28 cellular contexts compared by ENCODE assay signal in genomic region chr2:241862093-241862492, GRCh38. TPM values are rescaled to one million over a fixed set of nuclear protein-coding genes. Genes with fewer than 3 reads are reported as not detected.
A peak's percentile ranks its signal among the peaks of the same experiment; 100 is the strongest.
DNase-seq lines count a peak whose midpoint lies in the region; ATAC-seq, FAIRE-seq and TF ChIP-seq lines count a peak whose summit lies in the region.
"Had no signal": no experiment of that assay in that cellular context is flagged by ENCODE, and none has a peak within 500 bp of the region (broad histone marks: within the 10 kb centered on the region; RNA-seq: fewer than 3 reads in every experiment).

No MANE protein-coding gene starts in this region.

- H3K36me3 ChIP-seq in HEK293 (ENCODE audit: control insufficient read depth in 2 of 2, insufficient read depth in 1 of 2, low read length in 2 of 2) (no peaks in the 10 kb centered on the region), K562 (ENCODE audit: control insufficient read depth, insufficient read depth, low read length) (no peaks in the 10 kb centered on the region), spleen (no peaks in the 10 kb centered on the region)
- H3K36me3 ChIP-seq: neural progenitor cell, prostate gland, thyroid gland had no signal

- H4K20me1 ChIP-seq in K562 (replicated peaks; ENCODE audit: control insufficient read depth, insufficient read depth, low read length), result peaks cover 5% of the 10 kb centered on the region; the same call in 1 of the 2 replicates

- intact Hi-C loops in left ventricle myocardium superior (cut with micrococcal nuclease), result no loop called here
- intact Hi-C loops in Right ventricle myocardium superior (cut with DNase I), result no loop called here
- intact Hi-C loops in K562 (cut with micrococcal nuclease), result no loop called here
- intact Hi-C loops in spleen (cut with DNase I; ENCODE audit: low total_unique reads), result no loop called here

- in situ Hi-C loops in K562 (cut with MboI), result no loop called here

- H3K9ac ChIP-seq in K562 (ENCODE audit: insufficient read depth in 1 of 2, low read depth in 2 of 2, low read length in 2 of 2), result no peak overlapping the region
- H3K9ac ChIP-seq: neural progenitor cell had no signal

- H3K9me3 ChIP-seq in HEK293 (ENCODE audit: control insufficient read depth, insufficient read depth, low read depth, low read length) (no peaks in the 10 kb centered on the region), K562 (replicated peaks; ENCODE audit: control insufficient read depth, insufficient read depth, low read depth, low read length) (peaks cover 4% of the 10 kb centered on the region; the same call in 1 of the 2 replicates), spleen (no peaks in the 10 kb centered on the region)
- H3K9me3 ChIP-seq: mucosa of descending colon, prostate gland, thyroid gland had no signal

- H3K27ac ChIP-seq in HEK293 (ENCODE audit: extremely low read depth, low read depth, low read length) (no peak overlapping the region), K562 (ENCODE audit: extremely low read depth, low read depth, low read length) (no peak overlapping the region), spleen (peak overlapping the region in 2 of 8 donors; percentile 59 to 87)
- H3K27ac ChIP-seq: neural progenitor cell, prostate gland, thyroid gland had no signal

- H3K9me1 ChIP-seq in K562 (ENCODE audit: control insufficient read depth, insufficient read depth, low read length), result no peaks in the 10 kb centered on the region

- CTCF ChIA-PET in HEK293 (lab: Yijun Ruan, JAX) (interaction anchor here (0.7 kb wide), 1 partner anchor 17 kb away, joined by 3 read pairs; no protein-coding TSS in a partner anchor), K562 (lab: Yijun Ruan, JAX; ENCODE audit: low intra/inter-chr PET ratio) (no interaction called here)

- H3K27me3 ChIP-seq in K562 (ENCODE audit: control insufficient read depth in 2 of 2, insufficient read depth in 2 of 2, low read length in 2 of 2) (peaks cover 0 to 25% of the 10 kb centered on the region in 2 experiments; a peak in 4 of 5 replicates), spleen (replicated peaks in 1 of 7) (peaks cover 0 to 83% (median 27%) of the 10 kb centered on the region in 7 donors)
- H3K27me3 ChIP-seq: neural progenitor cell had no signal

- FAIRE-seq in K562 (lab: Jason Lieb, UNC), result no peak
- FAIRE-seq: TTC549 had no signal

- POLR2A ChIA-PET in HEK293 (lab: Yijun Ruan, JAX) (no interaction called here), K562 (lab: Yijun Ruan, JAX) (interaction anchor here (0.6 kb wide), 1 partner anchor 1421 kb away, joined by 3 read pairs; no protein-coding TSS in a partner anchor)

- TF ChIP-seq EP300 in K562 (IDR thresholded peaks at IDR 0.05; ENCODE audit: low read length), result no peak

- no peak overlapping the region for H3K4me3 ChIP-seq in HEK293 (ENCODE audit: low read depth, low read length)
- no peak overlapping the region for H3K4me3 ChIP-seq in K562
- H3K4me3 ChIP-seq in spleen, result no peak overlapping the region
- H3K4me3 ChIP-seq: mucosa of descending colon, neural progenitor cell, prostate gland, thyroid gland had no signal

- no peak for TF ChIP-seq POLR2A in K562 (conservative IDR thresholded peaks at IDR 0.05)
- no peak for TF ChIP-seq POLR2A in spleen (IDR thresholded peaks at IDR 0.05)

- no peak overlapping the region for H3K4me2 ChIP-seq in K562 (ENCODE audit: insufficient read depth, low read length)
- H3K4me2 ChIP-seq: neural progenitor cell had no signal

- TF ChIP-seq RAD21 in K562 (CRISPR knock-in tag; conservative IDR thresholded peaks at IDR 0.05 in 1 of 2, IDR thresholded peaks at IDR 0.05 in 1 of 2), result no peak

- no peaks in the 10 kb centered on the region for H3K79me2 ChIP-seq in K562 (ENCODE audit: control insufficient read depth, insufficient read depth, low read length)

- H3K4me1 ChIP-seq in HEK293 (ENCODE audit: control insufficient read depth, insufficient read depth, low read length) (no peaks in the 10 kb centered on the region), K562 (replicated peaks in 1 of 2; ENCODE audit: control insufficient read depth in 2 of 2, insufficient read depth in 2 of 2, low read length in 2 of 2) (peaks cover 5 to 61% of the 10 kb centered on the region in 2 experiments; a peak in 4 of 5 replicates), spleen (peaks cover 7 to 66% (median 42%) of the 10 kb centered on the region in 6 donors)
- H3K4me1 ChIP-seq: neural progenitor cell, prostate gland had no signal

- WGBS in K562 (ENCODE audit: insufficient coverage, low coverage, missing lambda C conversion rate), result 14% methylated on average over 3 of the region's 8 CpGs
- 77 to 93% (median 83%) methylated on average over 8 of the region's 8 CpGs for WGBS in spleen, 5 donors

- BruUV-seq in K562 (replicated peaks; lab: Mats Ljungman, UMichigan), result no TSS peak

- no peak for ATAC-seq in left ventricle myocardium superior
- ATAC-seq in Right ventricle myocardium superior (ENCODE audit: poor library complexity), result no peak
- ATAC-seq in K562, result no peak
- ATAC-seq in HG03039 (IDR thresholded peaks at IDR 0.05; ENCODE audit: unreplicated experiment), result no peak
- ATAC-seq: CD8-positive, alpha-beta T cell; mucosa of descending colon; Right ventricle myocardium inferior had no signal

- TF ChIP-seq CTCF in HEK293 (tag by site-specific recombination; IDR thresholded peaks at IDR 0.05), result no peak
- TF ChIP-seq CTCF in K562 (IDR thresholded peaks at IDR 0.05 in 2 of 3, conservative IDR thresholded peaks at IDR 0.05 in 1 of 3; ENCODE audit: insufficient read depth in 2 of 3, low read depth in 1 of 3, low read length in 3 of 3), result no peak
- TF ChIP-seq CTCF in spleen (IDR thresholded peaks at IDR 0.05 in 8 of 11, conservative IDR thresholded peaks at IDR 0.05 in 3 of 11), result no peak

- DNase-seq in left ventricle myocardium superior (peak; percentile 20), Right ventricle myocardium superior (no peak), K562 (ENCODE audit: extremely low read depth in 1 of 4, low spot score in 3 of 4) (peak in 3 of 4 experiments; percentile 31 to 47 (median 37)), spleen (peak; percentile 65), superior temporal gyrus (ENCODE audit: extremely low spot score) (no peak), NCI-H2029 treated with DMSO at 0.1 percent for 48 hours (lab: John Stamatoyannopoulos, UW) (no peak)
- DNase-seq: activated CD4-positive, CD25-positive, alpha-beta regulatory T cell treated with anti-CD3 and anti-CD28 coated beads, Interleukin-2, amount 50 U/mL, for 72 hours; activated effector memory CD4-positive, alpha-beta T cell treated with Interleukin-2 at 50 U/mL for 16 hours; anterior cingulate cortex; DMS53; erythroblast; foreskin fibroblast; hippocampal formation; islet precursor cell; NCI-H1048; NCI-H1930; NCI-H226; NCI-H774; thyroid gland had no signal

- H2AFZ ChIP-seq in K562 (ENCODE audit: low read depth, low read length), result no peak overlapping the region
- H2AFZ ChIP-seq: neural progenitor cell had no signal

RNA-seq across cellular contexts. Expression of gene PDCD1, which starts 3.4 kb away (rescaled TPM):
- 1.4 TPM for total RNA-seq in left ventricle myocardium superior
- total RNA-seq in Right ventricle myocardium superior, result 2.0 TPM
- 0.88 and 5.3 TPM in 2 replicates for total RNA-seq in K562 (2011; cell fraction: chromatin; rRNA removed; ENCODE audit: low replicate concordance)
- 7.6 and 13.2 TPM in 2 replicates for total RNA-seq in K562 (2011; cell fraction: nucleolus; rRNA removed)
- 4.0 and 4.3 TPM in 2 replicates for total RNA-seq in K562 (2011; cell fraction: nucleoplasm; rRNA removed)
- 1.3 and 2.0 TPM in 2 replicates for total RNA-seq in K562 (2014; rRNA removed)
- total RNA-seq in K562 (2014; rRNA removed; fragmentation: Illumina TruSeq; extraction: Trizol), result 0.15 TPM in 1 of 2 replicates, not detected in the other
- 0.25 and 0.53 TPM in 2 replicates for total RNA-seq in K562 (2015; rRNA removed; fragmentation: Illumina TruSeq; extraction: Trizol)
- 0.87 and 1.0 TPM in 2 replicates for total RNA-seq in K562 (2021)
- 2.3 and 2.5 TPM in 2 replicates for polyA plus RNA-seq in K562 (2011; rRNA removed)
- 3.0 and 16.0 TPM in 2 replicates for polyA plus RNA-seq in K562 (2011; cell fraction: cytosol; rRNA removed)
- polyA plus RNA-seq in K562 (2011; cell fraction: nucleus; rRNA removed), result 1.8 and 6.6 TPM in 2 replicates
- 1.0 and 1.2 TPM in 2 replicates for polyA plus RNA-seq in K562 (2012)
- polyA plus RNA-seq in K562 (2014; fragmentation: Illumina TruSeq; extraction: Trizol), result 0.28 and 0.90 TPM in 2 replicates
- polyA plus RNA-seq in K562 (2014; fragmentation: Nextera tagmentation; extraction: Ambion mirVana), result not detected
- 1.1 TPM in 2 replicates for polyA plus RNA-seq in K562 (2014; rRNA removed)
- polyA minus RNA-seq in K562 (2011; rRNA and poly(A)+ RNA removed), result 0.18 and 0.56 TPM in 2 replicates
- 1.8 and 2.1 TPM in 2 replicates for polyA minus RNA-seq in K562 (2011; cell fraction: cytosol; rRNA and poly(A)+ RNA removed)
- 0.56 and 0.94 TPM in 2 replicates for polyA minus RNA-seq in K562 (2011; cell fraction: nucleus; rRNA and poly(A)+ RNA removed)
- total RNA-seq in spleen, result 1 to 10 TPM; 3.1 to 7.9 (median 5.4) TPM
- polyA plus RNA-seq in spleen, result 1 to 10 TPM; 2.7 to 7.3 (median 5.2) TPM
- total RNA-seq: LHCN-M2 had no signal

RNA-seq across cellular contexts. Expression of gene RTP5, which starts 7.4 kb away (rescaled TPM):
- total RNA-seq in left ventricle myocardium superior (not detected), Right ventricle myocardium superior (not detected), K562 (2014; rRNA removed) (not detected in 2 replicates), K562 (2014; rRNA removed; fragmentation: Illumina TruSeq; extraction: Trizol) (not detected in 2 replicates), K562 (2015; rRNA removed; fragmentation: Illumina TruSeq; extraction: Trizol) (not detected in 2 replicates), K562 (2021) (not detected in 2 replicates), spleen (1 to 10 TPM in 4 of 7 donors, under 1 TPM in 3; 0.34 to 2.2 (median 1.0) TPM)
- total RNA-seq in K562 (2011; cell fraction: chromatin; rRNA removed; ENCODE audit: low replicate concordance), result not detected in 2 replicates
- total RNA-seq in K562 (2011; cell fraction: nucleolus; rRNA removed), result not detected in 2 replicates
- not detected in 2 replicates for total RNA-seq in K562 (2011; cell fraction: nucleoplasm; rRNA removed)
- polyA plus RNA-seq in K562 (2011; rRNA removed) (not detected in 2 replicates), K562 (2014; fragmentation: Illumina TruSeq; extraction: Trizol) (not detected in 2 replicates), K562 (2014; fragmentation: Nextera tagmentation; extraction: Ambion mirVana) (not detected), K562 (2014; rRNA removed) (not detected in 2 replicates), spleen (under 1 TPM; 0.39 to 0.93 (median 0.49) TPM)
- polyA plus RNA-seq in K562 (2011; cell fraction: cytosol; rRNA removed), result not detected in 2 replicates
- polyA plus RNA-seq in K562 (2011; cell fraction: nucleus; rRNA removed), result not detected in 2 replicates
- polyA plus RNA-seq in K562 (2012), result not detected in 2 replicates
- not detected in 2 replicates for polyA minus RNA-seq in K562 (2011; rRNA and poly(A)+ RNA removed)
- polyA minus RNA-seq in K562 (2011; cell fraction: cytosol; rRNA and poly(A)+ RNA removed), result not detected in 2 replicates
- not detected in 2 replicates for polyA minus RNA-seq in K562 (2011; cell fraction: nucleus; rRNA and poly(A)+ RNA removed)
- total RNA-seq: LHCN-M2, mucosa of descending colon, Right ventricle myocardium inferior had no signal

RNA-seq across cellular contexts. Expression of gene NEU4, which starts 53.1 kb away (rescaled TPM):
- total RNA-seq in left ventricle myocardium superior (0.52 TPM), Right ventricle myocardium superior (not detected), K562 (2014; rRNA removed) (not detected in 2 replicates), K562 (2014; rRNA removed; fragmentation: Illumina TruSeq; extraction: Trizol) (not detected in 2 replicates), K562 (2015; rRNA removed; fragmentation: Illumina TruSeq; extraction: Trizol) (not detected in 2 replicates), K562 (2021) (0.38 and 0.40 TPM in 2 replicates), spleen (1 to 10 TPM in 2 of 7 donors, under 1 TPM in 2, not detected in 3; 0.32 to 1.9 (median 0.85) TPM)
- total RNA-seq in K562 (2011; cell fraction: chromatin; rRNA removed; ENCODE audit: low replicate concordance), result 1.3 TPM in 1 of 2 replicates, not detected in the other
- total RNA-seq in K562 (2011; cell fraction: nucleolus; rRNA removed), result 0.50 and 0.66 TPM in 2 replicates
- 0.29 and 1.1 TPM in 2 replicates for total RNA-seq in K562 (2011; cell fraction: nucleoplasm; rRNA removed)
- polyA plus RNA-seq in K562 (2011; rRNA removed) (0.12 TPM in 1 of 2 replicates, not detected in the other), K562 (2014; fragmentation: Illumina TruSeq; extraction: Trizol) (not detected in 2 replicates), K562 (2014; fragmentation: Nextera tagmentation; extraction: Ambion mirVana) (not detected), K562 (2014; rRNA removed) (0.01 TPM in 1 of 2 replicates, not detected in the other), spleen (under 1 TPM; 0.04 to 0.22 (median 0.08) TPM)
- polyA plus RNA-seq in K562 (2011; cell fraction: cytosol; rRNA removed), result 0.12 and 0.21 TPM in 2 replicates
- polyA plus RNA-seq in K562 (2011; cell fraction: nucleus; rRNA removed), result 0.14 and 0.65 TPM in 2 replicates
- 0.55 and 1.1 TPM in 2 replicates for polyA plus RNA-seq in K562 (2012)
- not detected in 2 replicates for polyA minus RNA-seq in K562 (2011; rRNA and poly(A)+ RNA removed)
- not detected in 2 replicates for polyA minus RNA-seq in K562 (2011; cell fraction: cytosol; rRNA and poly(A)+ RNA removed)
- polyA minus RNA-seq in K562 (2011; cell fraction: nucleus; rRNA and poly(A)+ RNA removed), result 0.27 TPM in 1 of 2 replicates, not detected in the other
- total RNA-seq: LHCN-M2 had no signal

Comparison
In these comparisons a context has a peak if more than half of its experiments do, and no peak if none do; other contexts are left out.
1. DNase-seq: peak in left ventricle myocardium superior (single experiment), K562 (3 of 4) and spleen (single experiment); none in Right ventricle myocardium superior (single experiment), superior temporal gyrus (single experiment) and NCI-H2029 treated with DMSO at 0.1 percent for 48 hours (single experiment).